ENCODE assay signal across 8 cellular contexts in genomic region chr17:18182978-18183333, GRCh38. TPM values are rescaled to one million over a fixed set of nuclear protein-coding genes. Genes with fewer than 3 reads are reported as not detected.
DNase-seq lines count a peak whose midpoint lies in the region; ATAC-seq and TF ChIP-seq lines count a peak whose summit lies in the region.

No MANE protein-coding gene starts in this region.

- H3K4me3 Mint-ChIP-seq in activated T-cell treated with anti-CD3 and anti-CD28 coated beads, Interleukin-2, amount 50 U/mL, for 24 hours: peak overlapping the region; percentile 95

- H3K4me2 ChIP-seq in OCI-LY3 (ENCODE audit: low read length) (peak overlapping the region; percentile 66), fibroblast of lung (ENCODE audit: extremely low read depth, insufficient read depth, low read length) (peak overlapping the region; percentile 90)

- peak; percentile 16 for ATAC-seq in GM18520 (IDR thresholded peaks at IDR 0.05; ENCODE audit: unreplicated experiment)
- peak; percentile 39 for ATAC-seq in HG03039 (IDR thresholded peaks at IDR 0.05; ENCODE audit: unreplicated experiment)

- H3K27me3 ChIP-seq in OCI-LY3 (ENCODE audit: low read depth, low read length) (no peaks in the 10 kb centered on the region), fibroblast of lung (ENCODE audit: control insufficient read depth, insufficient read depth, low read length) (no peaks in the 10 kb centered on the region), neutrophil (no peaks in the 10 kb centered on the region), suprapubic skin (no peaks in the 10 kb centered on the region)

- DNase-seq in ACHN: peak; percentile 77
- DNase-seq in activated T-cell treated with anti-CD3 and anti-CD28 coated beads, Interleukin-2, amount 50 U/mL, for 24 hours: peak; percentile 90
- DNase-seq in fibroblast of lung (ENCODE audit: low read depth in 2 of 2): peak in 1 of 2 donors; percentile 80
- DNase-seq in suprapubic skin (ENCODE audit: low spot score in 2 of 2): peak; percentile 93

- in situ Hi-C loops in ACHN (cut with HindIII; ENCODE audit: low pct_ligation_motif_present, low pct_unique_long_range_greater_than_20kb, low sequenced_read_pairs): no loop called here

- peak in 1 of 2 donors; percentile 15 for TF ChIP-seq POLR2A in suprapubic skin (IDR thresholded peaks at IDR 0.05)

- H4K20me1 ChIP-seq in OCI-LY3 (ENCODE audit: insufficient read depth, low read length) (peaks cover 29% of the 10 kb centered on the region), fibroblast of lung (ENCODE audit: control insufficient read depth, extremely low read depth, insufficient read depth, low read length) (peaks cover 2% of the 10 kb centered on the region)

- WGBS in suprapubic skin: 7% methylated on average over 2 of the region's 33 CpGs

- H2AFZ ChIP-seq in OCI-LY3 (ENCODE audit: low read depth, low read length) (no peak overlapping the region), fibroblast of lung (ENCODE audit: low read length) (peak overlapping the region; percentile 63)

- H3K79me2 ChIP-seq in OCI-LY3 (ENCODE audit: low read length) (peaks cover 39% of the 10 kb centered on the region), fibroblast of lung (ENCODE audit: control insufficient read depth, insufficient read depth, low read length) (peaks cover 41% of the 10 kb centered on the region)

- H3K9me3 Mint-ChIP-seq in activated T-cell treated with anti-CD3 and anti-CD28 coated beads, Interleukin-2, amount 50 U/mL, for 24 hours: no peaks in the 10 kb centered on the region

- H3K4me1 Mint-ChIP-seq in activated T-cell treated with anti-CD3 and anti-CD28 coated beads, Interleukin-2, amount 50 U/mL, for 24 hours (ENCODE audit: low read depth): peaks cover 58% of the 10 kb centered on the region

- H3K36me3 ChIP-seq in OCI-LY3 (replicated peaks; ENCODE audit: low read depth, low read length) (no peaks in the 10 kb centered on the region), fibroblast of lung (ENCODE audit: control insufficient read depth, insufficient read depth, low read length) (peaks cover 4% of the 10 kb centered on the region), neutrophil (no peaks in the 10 kb centered on the region), suprapubic skin (no peaks in the 10 kb centered on the region)

- no peak for TF ChIP-seq EP300 in suprapubic skin (IDR thresholded peaks at IDR 0.05)

- H3K9ac ChIP-seq in OCI-LY3 (ENCODE audit: low read length) (peak overlapping the region; percentile 72), fibroblast of lung (ENCODE audit: insufficient read depth, low read length) (peak overlapping the region; percentile 93)

- H3K4me3 ChIP-seq in OCI-LY3 (ENCODE audit: low read length) (peak overlapping the region; percentile 84), fibroblast of lung (replicated peaks in 1 of 4; ENCODE audit: control extremely low read depth in 1 of 4, insufficient read depth in 1 of 4, low read depth in 3 of 4, low read length in 4 of 4) (peak overlapping the region; percentile 59 to 87 (median 78)), neutrophil (ENCODE audit: low read depth in 1 of 2, low read length in 1 of 2) (peak overlapping the region; percentile 89 to 96), suprapubic skin (peak overlapping the region; percentile 95)

- peaks cover 24% of the 10 kb centered on the region for H3K4me1 ChIP-seq in OCI-LY3 (ENCODE audit: low read length)
- peaks cover 17% of the 10 kb centered on the region for H3K4me1 ChIP-seq in fibroblast of lung (ENCODE audit: control insufficient read depth, extremely low read depth, insufficient read depth, low read length)
- H3K4me1 ChIP-seq in neutrophil (ENCODE audit: control insufficient read depth in 1 of 2, insufficient read depth in 1 of 2, low read depth in 1 of 2, low read length in 1 of 2): peaks cover 43 to 44% of the 10 kb centered on the region in 2 experiments
- peaks cover 54% of the 10 kb centered on the region for H3K4me1 ChIP-seq in suprapubic skin

- no peak for TF ChIP-seq CTCF in OCI-LY3 (IDR thresholded peaks at IDR 0.05; ENCODE audit: low read depth, low read length)
- TF ChIP-seq CTCF in fibroblast of lung (conservative IDR thresholded peaks at IDR 0.05 in 1 of 2, IDR thresholded peaks at IDR 0.05 in 1 of 2; ENCODE audit: low read depth in 1 of 2, low read length in 2 of 2): no peak
- no peak for TF ChIP-seq CTCF in neutrophil (IDR thresholded peaks at IDR 0.05)
- no peak for TF ChIP-seq CTCF in suprapubic skin (IDR thresholded peaks at IDR 0.05)

- H3K27ac ChIP-seq in OCI-LY3 (ENCODE audit: low read length): peak overlapping the region; percentile 89
- peak overlapping the region; percentile 97 for H3K27ac ChIP-seq in fibroblast of lung (ENCODE audit: insufficient read depth, low read length)
- peak overlapping the region; percentile 97 for H3K27ac ChIP-seq in neutrophil
- H3K27ac ChIP-seq in suprapubic skin: peak overlapping the region; percentile 97

- peaks cover 42% of the 10 kb centered on the region for H3K36me3 Mint-ChIP-seq in activated T-cell treated with anti-CD3 and anti-CD28 coated beads, Interleukin-2, amount 50 U/mL, for 24 hours (ENCODE audit: low read depth)

- H3K27me3 Mint-ChIP-seq in activated T-cell treated with anti-CD3 and anti-CD28 coated beads, Interleukin-2, amount 50 U/mL, for 24 hours: no peaks in the 10 kb centered on the region

- no peaks in the 10 kb centered on the region for H3K9me3 ChIP-seq in OCI-LY3 (ENCODE audit: insufficient read depth, low read length)
- H3K9me3 ChIP-seq in fibroblast of lung (ENCODE audit: control insufficient read depth, insufficient read depth, low read depth, low read length): no peaks in the 10 kb centered on the region
- no peaks in the 10 kb centered on the region for H3K9me3 ChIP-seq in neutrophil
- no peaks in the 10 kb centered on the region for H3K9me3 ChIP-seq in suprapubic skin

- H3K27ac Mint-ChIP-seq in activated T-cell treated with anti-CD3 and anti-CD28 coated beads, Interleukin-2, amount 50 U/mL, for 24 hours: peak overlapping the region; percentile 99

RNA-seq across cellular contexts. Expression of gene ALKBH5, which starts 0.7 kb away (rescaled TPM):
- total RNA-seq in fibroblast of lung: 93.7 and 103 TPM in 2 replicates
- polyA plus RNA-seq in fibroblast of lung: 67.7 and 70.3 TPM in 2 replicates
- polyA plus RNA-seq in fibroblast of lung (2012): 42.8 and 48.0 TPM in 2 replicates
- 127 and 143 TPM in 2 replicates for polyA minus RNA-seq in fibroblast of lung (ENCODE audit: low replicate concordance)
- total RNA-seq in suprapubic skin: 10 to 100 TPM; 67.1 to 92.7 (median 73.2) TPM

RNA-seq across cellular contexts. Expression of gene LLGL1, which starts 42.5 kb away (rescaled TPM):
- total RNA-seq in fibroblast of lung (25.4 and 32.2 TPM in 2 replicates), suprapubic skin (10 to 100 TPM; 27.7 to 37.1 (median 32.8) TPM)
- polyA plus RNA-seq in fibroblast of lung: 15.1 and 21.1 TPM in 2 replicates
- polyA plus RNA-seq in fibroblast of lung (2012): 19.6 and 25.9 TPM in 2 replicates
- polyA minus RNA-seq in fibroblast of lung (ENCODE audit: low replicate concordance): 45.1 and 47.2 TPM in 2 replicates
